ENCODE assay signal across 8 cellular contexts in the genomic region with DNA sequence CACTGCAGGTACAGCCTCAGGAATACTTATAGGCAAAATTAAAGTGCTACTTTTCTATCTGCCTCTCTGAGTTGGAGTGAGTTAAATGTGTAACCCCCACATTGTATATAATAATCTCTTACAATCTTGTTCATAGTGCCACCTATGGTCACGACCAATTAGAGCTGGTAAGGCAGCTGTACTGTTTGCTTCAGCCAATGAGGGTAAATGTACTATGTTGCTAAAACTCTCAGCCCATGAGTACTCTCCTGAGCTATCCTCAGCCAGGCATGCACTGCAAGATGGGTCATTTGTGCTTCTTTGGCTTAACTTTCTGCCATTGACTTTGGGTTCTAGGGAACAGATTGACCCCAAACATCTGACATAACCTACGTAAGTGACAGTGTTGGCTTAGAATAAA. TPM values are rescaled to one million over a fixed set of nuclear protein-coding genes. Genes with fewer than 3 reads are reported as not detected.
DNase-seq lines count a peak whose midpoint lies in the region; ATAC-seq, FAIRE-seq and TF ChIP-seq lines count a peak whose summit lies in the region.

No MANE protein-coding gene starts in this region.

- DNase-seq in Caki2 (ENCODE audit: low read depth): peak; percentile 75
- peak; percentile 13 for DNase-seq in NCI-H774 (lab: John Stamatoyannopoulos, UW)
- DNase-seq in bronchial epithelial cell (ENCODE audit: low read depth): peak; percentile 76
- DNase-seq in upper lobe of left lung: no peak
- DNase-seq in activated CD4-positive, alpha-beta T cell treated with anti-CD3 and anti-CD28 coated beads for 4 hours: no peak
- no peak for DNase-seq in Peyer's patch

- WGBS in upper lobe of left lung, 2 donors: 70 to 73% methylated on average over 2 of the region's 2 CpGs

- no peak for FAIRE-seq in bronchial epithelial cell (lab: Jason Lieb, UNC)

- TF ChIP-seq POLR2A in upper lobe of left lung (IDR thresholded peaks at IDR 0.05) (no peak), Peyer's patch (IDR thresholded peaks at IDR 0.05) (no peak)

- in situ Hi-C loops in Caki2 (cut with HindIII; ENCODE audit: low pct_unique_long_range_greater_than_20kb, low sequenced_read_pairs): no loop called here

- no peaks in the 10 kb centered on the region for H3K36me3 ChIP-seq in bronchial epithelial cell (ENCODE audit: control insufficient read depth, insufficient read depth, low read length)
- no peaks in the 10 kb centered on the region for H3K36me3 ChIP-seq in upper lobe of left lung
- H3K36me3 ChIP-seq in Peyer's patch: no peaks in the 10 kb centered on the region

- ATAC-seq in GM18868 (IDR thresholded peaks at IDR 0.05; ENCODE audit: unreplicated experiment) (peak; percentile 100), HG02981 (IDR thresholded peaks at IDR 0.05; ENCODE audit: unreplicated experiment) (peak; percentile 94), upper lobe of left lung (ENCODE audit: low FRiP score in 2 of 2) (peak; percentile 69 to 74)

- H3K9me3 ChIP-seq in upper lobe of left lung (no peaks in the 10 kb centered on the region), Peyer's patch (no peaks in the 10 kb centered on the region)

- H3K27me3 ChIP-seq in bronchial epithelial cell (ENCODE audit: control insufficient read depth, insufficient read depth, low read length) (no peaks in the 10 kb centered on the region), upper lobe of left lung (no peaks in the 10 kb centered on the region), Peyer's patch (no peaks in the 10 kb centered on the region)

- H3K4me3 ChIP-seq in bronchial epithelial cell (ENCODE audit: low read depth, low read length): no peak overlapping the region
- H3K4me3 ChIP-seq in upper lobe of left lung: no peak overlapping the region
- H3K4me3 ChIP-seq in Peyer's patch: no peak overlapping the region

- no peak for TF ChIP-seq EP300 in upper lobe of left lung (IDR thresholded peaks at IDR 0.05)

- H3K4me1 ChIP-seq in upper lobe of left lung (no peaks in the 10 kb centered on the region), Peyer's patch (peaks cover 0 to 3% (median 0%) of the 10 kb centered on the region in 4 donors)

- TF ChIP-seq CTCF in bronchial epithelial cell (IDR thresholded peaks at IDR 0.05; ENCODE audit: insufficient read depth, low read length, severe bottlenecking) (no peak), upper lobe of left lung (IDR thresholded peaks at IDR 0.05) (no peak), Peyer's patch (IDR thresholded peaks at IDR 0.05) (no peak)

- H3K27ac ChIP-seq in upper lobe of left lung: no peak overlapping the region
- no peak overlapping the region for H3K27ac ChIP-seq in Peyer's patch

RNA-seq across cellular contexts. Expression of gene MDM2, which starts 15.0 kb away (rescaled TPM):
- 54.8 and 96.3 TPM in 2 replicates for total RNA-seq in Caki2 (2014; rRNA removed; shearing (Covaris generic); ENCODE audit: low replicate concordance)
- total RNA-seq in bronchial epithelial cell: 116 and 168 TPM in 2 replicates
- total RNA-seq in upper lobe of left lung: 100 to 1,000 TPM in 3 of 6 donors, 10 to 100 TPM in 3; 64.6 to 162 (median 108) TPM
- total RNA-seq in Peyer's patch: 100 to 1,000 TPM in 2 of 4 donors, 10 to 100 TPM in 2; 64.7 to 126 (median 95.3) TPM

RNA-seq across cellular contexts. Expression of gene SLC35E3, which starts 47.0 kb away (rescaled TPM):
- total RNA-seq in Caki2 (2014; rRNA removed; shearing (Covaris generic); ENCODE audit: low replicate concordance): 8.3 and 17.5 TPM in 2 replicates
- total RNA-seq in bronchial epithelial cell (2.7 and 3.2 TPM in 2 replicates), upper lobe of left lung (10 to 100 TPM in 3 of 6 donors, 1 to 10 TPM in 3; 6.5 to 38.8 (median 15.2) TPM), Peyer's patch (10 to 100 TPM in 2 of 4 donors, 1 to 10 TPM in 2; 3.5 to 23.1 (median 12.2) TPM)

Comparison
In these comparisons a context has a peak if more than half of its experiments do, and no peak if none do; other contexts are left out.
1. DNase-seq: peak in Caki2 (single experiment), NCI-H774 (single experiment) and bronchial epithelial cell (single experiment); none in upper lobe of left lung (0 of 2), activated CD4-positive, alpha-beta T cell treated with anti-CD3 and anti-CD28 coated beads for 4 hours (0 of 2) and Peyer's patch (0 of 3).
2. Peak in every context shown above with its lines, with median percentiles within 50 percentile points of each other: ATAC-seq.